In genomic region chr14:22178330-22178981, GRCh38 we compare ENCODE assay signal across 12 cellular contexts.
DNase-seq lines count a peak whose midpoint lies in the region; ATAC-seq and TF ChIP-seq lines count a peak whose summit lies in the region.
"Had no signal": no experiment of that assay in that cellular context is flagged by ENCODE, and none has a peak within 500 bp of the region (broad histone marks: within the 10 kb centered on the region; RNA-seq: fewer than 3 reads in every experiment).

No MANE protein-coding gene starts in this region.

- DNase-seq in effector memory CD8-positive, alpha-beta T cell: no peak
- no peak for DNase-seq in natural killer cell treated with Interleukin-12 subunit alpha and Interleukin-12 subunit beta and Interleukin-15 and Interleukin-18, amount 100 ng/mL, for 72 hours (ENCODE audit: low spot score)
- no peak for DNase-seq in trophoblast cell
- no peak for DNase-seq in SHP77 treated with DMSO at 0.1 percent for 48 hours (lab: John Stamatoyannopoulos, UW)
- DNase-seq: left lung; sigmoid colon; stimulated activated naive B cell treated with anti-CD40 and anti-IgM and Interleukin-4, amounts not matched to agents 10 μg/mL and 1 μg/mL and 100 μg/mL, for 72 hours had no signal

- no peak overlapping the region for H3K27ac ChIP-seq in trophoblast cell (ENCODE audit: low read depth, low read length)
- H3K27ac ChIP-seq: left lung, sigmoid colon had no signal

- H2BK5ac ChIP-seq in trophoblast cell (ENCODE audit: low read depth, low read length, poor library complexity): no peak overlapping the region

- H2BK120ac ChIP-seq in trophoblast cell (ENCODE audit: insufficient read depth, low read length, poor library complexity): no peak overlapping the region

- no peaks in the 10 kb centered on the region for H3K36me3 ChIP-seq in trophoblast cell (ENCODE audit: control insufficient read depth in 1 of 2, insufficient read depth in 2 of 2, low read length in 2 of 2)
- H3K36me3 ChIP-seq: left lung, sigmoid colon had no signal

- H3K27me3 Mint-ChIP-seq in effector memory CD8-positive, alpha-beta T cell: no peaks in the 10 kb centered on the region
- H3K27me3 Mint-ChIP-seq in natural killer cell treated with Interleukin-12 subunit alpha and Interleukin-12 subunit beta and Interleukin-15 and Interleukin-18, amount 100 ng/mL, for 72 hours: peaks cover 11 to 15% of the 10 kb centered on the region in 2 donors
- H3K27me3 Mint-ChIP-seq in stimulated activated memory B cell treated with anti-CD40 and anti-IgM and Interleukin-4, amounts not matched to agents 10 μg/mL and 1 μg/mL and 100 μg/mL, for 72 hours: peaks cover 48% of the 10 kb centered on the region

- no peak overlapping the region for H3K9ac ChIP-seq in trophoblast cell (ENCODE audit: low read length)

- H3K4me1 Mint-ChIP-seq in effector memory CD8-positive, alpha-beta T cell (ENCODE audit: low read depth in 2 of 2): peaks cover 2 to 4% of the 10 kb centered on the region in 2 donors
- H3K4me1 Mint-ChIP-seq in natural killer cell treated with Interleukin-12 subunit alpha and Interleukin-12 subunit beta and Interleukin-15 and Interleukin-18, amount 100 ng/mL, for 72 hours (ENCODE audit: low read depth in 2 of 2): peaks cover 22 to 24% of the 10 kb centered on the region in 2 donors
- peaks cover 10% of the 10 kb centered on the region for H3K4me1 Mint-ChIP-seq in stimulated activated memory B cell treated with anti-CD40 and anti-IgM and Interleukin-4, amounts not matched to agents 10 μg/mL and 1 μg/mL and 100 μg/mL, for 72 hours

- H2AK5ac ChIP-seq in trophoblast cell (ENCODE audit: low read length): no peak overlapping the region

- no CpG with 5 or more reads among the region's 2 CpGs for WGBS in trophoblast cell (ENCODE audit: extremely low coverage, insufficient coverage, insufficient read length)

- H3K9me3 ChIP-seq in trophoblast cell (ENCODE audit: insufficient read depth, low read depth, low read length): no peaks in the 10 kb centered on the region
- H3K9me3 ChIP-seq: left lung, sigmoid colon had no signal

- no peak overlapping the region for H3K27ac Mint-ChIP-seq in effector memory CD8-positive, alpha-beta T cell
- peak overlapping the region; percentile 2 to 50 for H3K27ac Mint-ChIP-seq in natural killer cell treated with Interleukin-12 subunit alpha and Interleukin-12 subunit beta and Interleukin-15 and Interleukin-18, amount 100 ng/mL, for 72 hours
- H3K27ac Mint-ChIP-seq in stimulated activated memory B cell treated with anti-CD40 and anti-IgM and Interleukin-4, amounts not matched to agents 10 μg/mL and 1 μg/mL and 100 μg/mL, for 72 hours: no peak overlapping the region
- H3K27ac Mint-ChIP-seq: CD14-positive monocyte; stimulated activated naive B cell treated with anti-CD40 and anti-IgM and Interleukin-4, amounts not matched to agents 10 μg/mL and 1 μg/mL and 100 μg/mL, for 72 hours had no signal

- no peaks in the 10 kb centered on the region for H3K79me2 ChIP-seq in trophoblast cell (ENCODE audit: control insufficient read depth, insufficient read depth, low read length, poor library complexity)

- H3K4me2 ChIP-seq in trophoblast cell (ENCODE audit: low read length): no peak overlapping the region

- H3K18ac ChIP-seq in trophoblast cell (ENCODE audit: low read length): no peak overlapping the region

- no peak overlapping the region for H2AFZ ChIP-seq in trophoblast cell (ENCODE audit: insufficient read depth, low read length, poor library complexity)

- H3K4me1 ChIP-seq in trophoblast cell (ENCODE audit: control insufficient read depth in 1 of 2, insufficient read depth in 2 of 2, low read length in 2 of 2): no peaks in the 10 kb centered on the region
- H3K4me1 ChIP-seq: left lung, sigmoid colon had no signal

- H3K9me3 Mint-ChIP-seq in effector memory CD8-positive, alpha-beta T cell: no peaks in the 10 kb centered on the region
- H3K9me3 Mint-ChIP-seq in natural killer cell treated with Interleukin-12 subunit alpha and Interleukin-12 subunit beta and Interleukin-15 and Interleukin-18, amount 100 ng/mL, for 72 hours: no peaks in the 10 kb centered on the region
- no peaks in the 10 kb centered on the region for H3K9me3 Mint-ChIP-seq in stimulated activated memory B cell treated with anti-CD40 and anti-IgM and Interleukin-4, amounts not matched to agents 10 μg/mL and 1 μg/mL and 100 μg/mL, for 72 hours
- H3K9me3 Mint-ChIP-seq: CD14-positive monocyte; stimulated activated naive B cell treated with anti-CD40 and anti-IgM and Interleukin-4, amounts not matched to agents 10 μg/mL and 1 μg/mL and 100 μg/mL, for 72 hours had no signal

- no peak overlapping the region for H4K91ac ChIP-seq in trophoblast cell (ENCODE audit: low read depth, low read length)

- no peaks in the 10 kb centered on the region for H3K27me3 ChIP-seq in trophoblast cell (ENCODE audit: insufficient read depth, low read length)
- H3K27me3 ChIP-seq: sigmoid colon had no signal

- no peak overlapping the region for H4K8ac ChIP-seq in trophoblast cell (ENCODE audit: low read depth, low read length)

- H3K4me3 ChIP-seq in trophoblast cell (ENCODE audit: low read depth, low read length): no peak overlapping the region
- H3K4me3 ChIP-seq: left lung, sigmoid colon had no signal

- H2BK12ac ChIP-seq in trophoblast cell (ENCODE audit: low read length): no peak overlapping the region

- H3K79me1 ChIP-seq in trophoblast cell (ENCODE audit: low read length): no peaks in the 10 kb centered on the region

- ATAC-seq in GM18505 (IDR thresholded peaks at IDR 0.05; ENCODE audit: unreplicated experiment) (peak; percentile 57), HG03354 (IDR thresholded peaks at IDR 0.05; ENCODE audit: poor library complexity, severe bottlenecking, unreplicated experiment) (peak; percentile 39), HG03025 (IDR thresholded peaks at IDR 0.05; ENCODE audit: low FRiP score, unreplicated experiment) (no peak)
- peak; percentile 22 for ATAC-seq in effector memory CD8-positive, alpha-beta T cell (replicated peaks)
- ATAC-seq in natural killer cell treated with Interleukin-12 subunit alpha and Interleukin-12 subunit beta and Interleukin-15 and Interleukin-18, amount 100 ng/mL, for 72 hours: no peak
- no peak for ATAC-seq in stimulated activated memory B cell treated with anti-CD40 and anti-IgM and Interleukin-4, amounts not matched to agents 10 μg/mL and 1 μg/mL and 100 μg/mL, for 72 hours
- ATAC-seq: left lung had no signal

- no peak overlapping the region for H4K12ac ChIP-seq in trophoblast cell (ENCODE audit: low read depth, low read length)

- no peak overlapping the region for H3K4ac ChIP-seq in trophoblast cell (ENCODE audit: low read depth, low read length)

- no peak overlapping the region for H3K14ac ChIP-seq in trophoblast cell (ENCODE audit: low read length)

- TF ChIP-seq POLR2A in GM18505 (IDR thresholded peaks at IDR 0.05; ENCODE audit: borderline replicate concordance, extremely low read depth, insufficient read depth, insufficient read length): no peak

- no peak overlapping the region for H3K23ac ChIP-seq in trophoblast cell (ENCODE audit: low read length)

- H3K4me3 Mint-ChIP-seq in effector memory CD8-positive, alpha-beta T cell: no peak overlapping the region
- H3K4me3 Mint-ChIP-seq in natural killer cell treated with Interleukin-12 subunit alpha and Interleukin-12 subunit beta and Interleukin-15 and Interleukin-18, amount 100 ng/mL, for 72 hours: peak overlapping the region; percentile 72
- no peak overlapping the region for H3K4me3 Mint-ChIP-seq in stimulated activated memory B cell treated with anti-CD40 and anti-IgM and Interleukin-4, amounts not matched to agents 10 μg/mL and 1 μg/mL and 100 μg/mL, for 72 hours
- H3K4me3 Mint-ChIP-seq: CD14-positive monocyte; stimulated activated naive B cell treated with anti-CD40 and anti-IgM and Interleukin-4, amounts not matched to agents 10 μg/mL and 1 μg/mL and 100 μg/mL, for 72 hours had no signal

- H3K36me3 Mint-ChIP-seq in effector memory CD8-positive, alpha-beta T cell (ENCODE audit: insufficient read depth): no peaks in the 10 kb centered on the region
- H3K36me3 Mint-ChIP-seq in natural killer cell treated with Interleukin-12 subunit alpha and Interleukin-12 subunit beta and Interleukin-15 and Interleukin-18, amount 100 ng/mL, for 72 hours: no peaks in the 10 kb centered on the region
- no peaks in the 10 kb centered on the region for H3K36me3 Mint-ChIP-seq in stimulated activated memory B cell treated with anti-CD40 and anti-IgM and Interleukin-4, amounts not matched to agents 10 μg/mL and 1 μg/mL and 100 μg/mL, for 72 hours
- H3K36me3 Mint-ChIP-seq: CD14-positive monocyte; stimulated activated naive B cell treated with anti-CD40 and anti-IgM and Interleukin-4, amounts not matched to agents 10 μg/mL and 1 μg/mL and 100 μg/mL, for 72 hours had no signal

Comparison
In these comparisons a context has a peak if more than half of its experiments do, and no peak if none do; other contexts are left out.
1. ATAC-seq: peak in GM18505 (single experiment), HG03354 (single experiment) and effector memory CD8-positive, alpha-beta T cell (single experiment); none in natural killer cell treated with Interleukin-12 subunit alpha and Interleukin-12 subunit beta and Interleukin-15 and Interleukin-18, amount 100 ng/mL, for 72 hours (0 of 2), HG03025 (single experiment) and stimulated activated memory B cell treated with anti-CD40 and anti-IgM and Interleukin-4, amounts not matched to agents 10 μg/mL and 1 μg/mL and 100 μg/mL, for 72 hours (single experiment).
2. H3K27ac Mint-ChIP-seq: peak in natural killer cell treated with Interleukin-12 subunit alpha and Interleukin-12 subunit beta and Interleukin-15 and Interleukin-18, amount 100 ng/mL, for 72 hours (2 of 2); none in effector memory CD8-positive, alpha-beta T cell (0 of 2) and stimulated activated memory B cell treated with anti-CD40 and anti-IgM and Interleukin-4, amounts not matched to agents 10 μg/mL and 1 μg/mL and 100 μg/mL, for 72 hours (single experiment).